Comparison of ENCODE assay signal across 8 cellular contexts in genomic region chr9:136784249-136784996, GRCh38. TPM values are rescaled to one million over a fixed set of nuclear protein-coding genes. Genes with fewer than 3 reads are reported as not detected.
A peak's percentile ranks its signal among the peaks of the same experiment; 100 is the strongest.
DNase-seq lines count a peak whose midpoint lies in the region; ATAC-seq, FAIRE-seq and TF ChIP-seq lines count a peak whose summit lies in the region.

No MANE protein-coding gene starts in this region.

- H3K4me2 ChIP-seq in endothelial cell of umbilical vein (ENCODE audit: insufficient read depth, low read length) = no peak overlapping the region

- no peak overlapping the region for H2AFZ ChIP-seq in endothelial cell of umbilical vein (ENCODE audit: low read depth, low read length)

- intact Hi-C loops in endothelial cell of umbilical vein (cut with micrococcal nuclease) = no loop called here

- no peak overlapping the region for H3K4me3 ChIP-seq in endothelial cell of umbilical vein (replicated peaks in 1 of 3; ENCODE audit: insufficient read depth in 1 of 3, low read depth in 1 of 3, low read length in 3 of 3)

- H3K4me1 ChIP-seq in endothelial cell of umbilical vein (ENCODE audit: control insufficient read depth, extremely low read depth, insufficient read depth, low read length) = no peaks in the 10 kb centered on the region

- peaks cover 2 to 15% of the 10 kb centered on the region in 2 experiments for H3K27me3 ChIP-seq in endothelial cell of umbilical vein (ENCODE audit: control insufficient read depth in 2 of 2, insufficient read depth in 2 of 2, low read length in 2 of 2)

- no peaks in the 10 kb centered on the region for H3K9me3 ChIP-seq in endothelial cell of umbilical vein (replicated peaks; ENCODE audit: control insufficient read depth, insufficient read depth, low read length)

- peak; percentile 62 to 63 for DNase-seq in SHP77 (lab: John Stamatoyannopoulos, UW)
- DNase-seq in SHP77 treated with DMSO at 0.1 percent for 48 hours (lab: John Stamatoyannopoulos, UW) = no peak
- peak; percentile 60 for DNase-seq in NCI-H2171 treated with DMSO at 0.1 percent for 48 hours (lab: John Stamatoyannopoulos, UW)
- DNase-seq in endothelial cell of umbilical vein (ENCODE audit: low read depth, low spot score) = peak; percentile 28
- no peak for DNase-seq in NCI-H226
- DNase-seq in activated CD4-positive, alpha-beta T cell treated with anti-CD3 and anti-CD28 coated beads for 48 hours = no peak

- H3K27ac ChIP-seq in endothelial cell of umbilical vein (ENCODE audit: insufficient read depth, low read depth, low read length) = no peak overlapping the region
- H3K27ac ChIP-seq in temporal lobe (ENCODE audit: low read depth, low read length) = peak overlapping the region; percentile 93

- no peaks in the 10 kb centered on the region for H3K36me3 ChIP-seq in endothelial cell of umbilical vein (ENCODE audit: control insufficient read depth in 2 of 2, extremely low read depth in 1 of 2, insufficient read depth in 2 of 2, low read length in 2 of 2)

- CTCF ChIA-PET in endothelial cell of umbilical vein (lab: Charles Lee) = no interaction called here

- POLR2A ChIA-PET in endothelial cell of umbilical vein (lab: Charles Lee) = no interaction called here

- no peaks in the 10 kb centered on the region for H3K79me2 ChIP-seq in endothelial cell of umbilical vein (ENCODE audit: control insufficient read depth, insufficient read depth, low read length)

- peak in 1 of 2 donors; percentile 14 for TF ChIP-seq CTCF in endothelial cell of umbilical vein (IDR thresholded peaks at IDR 0.05; ENCODE audit: extremely low read depth in 1 of 2, insufficient read depth in 1 of 2, low read depth in 1 of 2, low read length in 2 of 2)

- no peaks in the 10 kb centered on the region for H4K20me1 ChIP-seq in endothelial cell of umbilical vein (replicated peaks; ENCODE audit: control insufficient read depth, extremely low read depth, insufficient read depth, low read length)

- dilution Hi-C loops in endothelial cell of umbilical vein (cut with MboI; ENCODE audit: extremely low pct_ligation_motif_present, low sequenced_read_pairs) = no loop called here

- ATAC-seq in GM19452 (IDR thresholded peaks at IDR 0.05; ENCODE audit: unreplicated experiment) = no peak

- no peak for TF ChIP-seq POLR2A in endothelial cell of umbilical vein (IDR thresholded peaks at IDR 0.05; ENCODE audit: low read depth, low read length)

- no peak overlapping the region for H3K9ac ChIP-seq in endothelial cell of umbilical vein (replicated peaks; ENCODE audit: extremely low read depth, insufficient read depth, low read length)

- BruUV-seq in endothelial cell of umbilical vein (replicated peaks; lab: Mats Ljungman, UMichigan) = no TSS peak

- no peaks in the 10 kb centered on the region for H3K9me1 ChIP-seq in endothelial cell of umbilical vein (replicated peaks; ENCODE audit: control insufficient read depth, extremely low read depth, insufficient read depth, low read length)

- no peak for FAIRE-seq in endothelial cell of umbilical vein (lab: Jason Lieb, UNC)

TF ChIP-seq in endothelial cell of umbilical vein, 7 proteins besides CTCF, POLR2A, EP300 and RAD21:
- TF ChIP-seq POLR2AphosphoS5 (IDR thresholded peaks at IDR 0.05; ENCODE audit: insufficient read depth, low read depth, low read length) (no peak), MYC (IDR thresholded peaks at IDR 0.05; ENCODE audit: low read depth, low read length) (no peak), EZH2 (IDR thresholded peaks at IDR 0.05; ENCODE audit: borderline replicate concordance, low read depth, low read length, severe bottlenecking) (no peak), MAX (IDR thresholded peaks at IDR 0.05; ENCODE audit: insufficient read depth, insufficient read length) (no peak), FOS (IDR thresholded peaks at IDR 0.05; ENCODE audit: borderline replicate concordance, insufficient read depth, low read length) (no peak), GATA2 (IDR thresholded peaks at IDR 0.05; ENCODE audit: insufficient read depth, insufficient read length, low read depth, low read length) (no peak), JUN (IDR thresholded peaks at IDR 0.05; ENCODE audit: borderline replicate concordance, insufficient read depth, insufficient read length, low read depth) (no peak)
TF ChIP-seq in endothelial cell of umbilical vein: peak in this region for 0.

RNA-seq across cellular contexts. Expression of gene TMEM141, which starts 6.7 kb away (rescaled TPM):
- 43.2 and 44.9 TPM in 2 replicates for total RNA-seq in endothelial cell of umbilical vein
- 129 and 146 TPM in 2 replicates for polyA plus RNA-seq in endothelial cell of umbilical vein
- polyA plus RNA-seq in endothelial cell of umbilical vein (2011; cell fraction: cytosol; rRNA removed) = 78.8 and 99.9 TPM in 2 replicates
- polyA plus RNA-seq in endothelial cell of umbilical vein (2011; cell fraction: nucleus; rRNA removed) = 32.2 and 36.3 TPM in 2 replicates
- 59.0 and 80.5 TPM in 2 replicates for polyA plus RNA-seq in endothelial cell of umbilical vein (2012)
- 34.6 and 38.7 TPM in 2 replicates for polyA minus RNA-seq in endothelial cell of umbilical vein
- 16.9 TPM for polyA minus RNA-seq in endothelial cell of umbilical vein (2011; cell fraction: cytosol; rRNA and poly(A)+ RNA removed)
- polyA minus RNA-seq in endothelial cell of umbilical vein (2011; cell fraction: nucleus; rRNA and poly(A)+ RNA removed) = 3.5 and 6.9 TPM in 2 replicates
- total RNA-seq in temporal lobe = 8.9 TPM

RNA-seq across cellular contexts. Expression of gene CCDC183, which starts 11.7 kb away (rescaled TPM):
- total RNA-seq in endothelial cell of umbilical vein (0.37 TPM in 1 of 2 replicates, not detected in the other), temporal lobe (2.2 TPM)
- 0.50 and 0.60 TPM in 2 replicates for polyA plus RNA-seq in endothelial cell of umbilical vein
- polyA plus RNA-seq in endothelial cell of umbilical vein (2011; cell fraction: cytosol; rRNA removed) = 0.05 and 0.39 TPM in 2 replicates
- polyA plus RNA-seq in endothelial cell of umbilical vein (2011; cell fraction: nucleus; rRNA removed) = 3.1 and 4.1 TPM in 2 replicates
- polyA plus RNA-seq in endothelial cell of umbilical vein (2012) = 0.48 and 0.53 TPM in 2 replicates
- polyA minus RNA-seq in endothelial cell of umbilical vein = 0.27 TPM in 1 of 2 replicates, not detected in the other
- polyA minus RNA-seq in endothelial cell of umbilical vein (2011; cell fraction: cytosol; rRNA and poly(A)+ RNA removed) = not detected
- not detected in 2 replicates for polyA minus RNA-seq in endothelial cell of umbilical vein (2011; cell fraction: nucleus; rRNA and poly(A)+ RNA removed)

RNA-seq across cellular contexts. Expression of gene LCN15, which starts 20.1 kb away (rescaled TPM):
- total RNA-seq in endothelial cell of umbilical vein (not detected in 2 replicates), temporal lobe (not detected)
- not detected in 2 replicates for polyA plus RNA-seq in endothelial cell of umbilical vein
- 0.13 TPM in 1 of 2 replicates, not detected in the other for polyA plus RNA-seq in endothelial cell of umbilical vein (2011; cell fraction: cytosol; rRNA removed)
- polyA plus RNA-seq in endothelial cell of umbilical vein (2011; cell fraction: nucleus; rRNA removed) = not detected in 2 replicates
- polyA plus RNA-seq in endothelial cell of umbilical vein (2012) = not detected in 2 replicates
- not detected in 2 replicates for polyA minus RNA-seq in endothelial cell of umbilical vein
- polyA minus RNA-seq in endothelial cell of umbilical vein (2011; cell fraction: cytosol; rRNA and poly(A)+ RNA removed) = not detected
- not detected in 2 replicates for polyA minus RNA-seq in endothelial cell of umbilical vein (2011; cell fraction: nucleus; rRNA and poly(A)+ RNA removed)

RNA-seq across cellular contexts. Expression of gene RABL6, which starts 23.3 kb away (rescaled TPM):
- 112 TPM in 2 replicates for total RNA-seq in endothelial cell of umbilical vein
- polyA plus RNA-seq in endothelial cell of umbilical vein = 60.8 and 61.3 TPM in 2 replicates
- 52.4 and 58.7 TPM in 2 replicates for polyA plus RNA-seq in endothelial cell of umbilical vein (2011; cell fraction: cytosol; rRNA removed)
- 87.8 and 92.7 TPM in 2 replicates for polyA plus RNA-seq in endothelial cell of umbilical vein (2011; cell fraction: nucleus; rRNA removed)
- 111 and 119 TPM in 2 replicates for polyA plus RNA-seq in endothelial cell of umbilical vein (2012)
- polyA minus RNA-seq in endothelial cell of umbilical vein = 72.8 and 74.6 TPM in 2 replicates
- 60.0 TPM for polyA minus RNA-seq in endothelial cell of umbilical vein (2011; cell fraction: cytosol; rRNA and poly(A)+ RNA removed)
- 37.0 and 48.5 TPM in 2 replicates for polyA minus RNA-seq in endothelial cell of umbilical vein (2011; cell fraction: nucleus; rRNA and poly(A)+ RNA removed)
- total RNA-seq in temporal lobe = 29.5 TPM

RNA-seq across cellular contexts. Expression of gene LCN8, which starts 26.4 kb away (rescaled TPM):
- total RNA-seq in endothelial cell of umbilical vein (not detected in 2 replicates), temporal lobe (not detected)
- polyA plus RNA-seq in endothelial cell of umbilical vein = not detected in 2 replicates
- polyA plus RNA-seq in endothelial cell of umbilical vein (2011; cell fraction: cytosol; rRNA removed) = not detected in 2 replicates
- polyA plus RNA-seq in endothelial cell of umbilical vein (2011; cell fraction: nucleus; rRNA removed) = not detected in 2 replicates
- polyA plus RNA-seq in endothelial cell of umbilical vein (2012) = not detected in 2 replicates
- not detected in 2 replicates for polyA minus RNA-seq in endothelial cell of umbilical vein
- polyA minus RNA-seq in endothelial cell of umbilical vein (2011; cell fraction: cytosol; rRNA and poly(A)+ RNA removed) = not detected
- not detected in 2 replicates for polyA minus RNA-seq in endothelial cell of umbilical vein (2011; cell fraction: nucleus; rRNA and poly(A)+ RNA removed)

Comparison
In these comparisons a context has a peak if more than half of its experiments do, and no peak if none do; other contexts are left out.
1. DNase-seq: peak in SHP77 (2 of 2), NCI-H2171 treated with DMSO at 0.1 percent for 48 hours (single experiment) and endothelial cell of umbilical vein (single experiment); none in SHP77 treated with DMSO at 0.1 percent for 48 hours (single experiment), NCI-H226 (single experiment) and activated CD4-positive, alpha-beta T cell treated with anti-CD3 and anti-CD28 coated beads for 48 hours (single experiment).